ENCODE assay signal across 8 cellular contexts in the genomic region with DNA sequence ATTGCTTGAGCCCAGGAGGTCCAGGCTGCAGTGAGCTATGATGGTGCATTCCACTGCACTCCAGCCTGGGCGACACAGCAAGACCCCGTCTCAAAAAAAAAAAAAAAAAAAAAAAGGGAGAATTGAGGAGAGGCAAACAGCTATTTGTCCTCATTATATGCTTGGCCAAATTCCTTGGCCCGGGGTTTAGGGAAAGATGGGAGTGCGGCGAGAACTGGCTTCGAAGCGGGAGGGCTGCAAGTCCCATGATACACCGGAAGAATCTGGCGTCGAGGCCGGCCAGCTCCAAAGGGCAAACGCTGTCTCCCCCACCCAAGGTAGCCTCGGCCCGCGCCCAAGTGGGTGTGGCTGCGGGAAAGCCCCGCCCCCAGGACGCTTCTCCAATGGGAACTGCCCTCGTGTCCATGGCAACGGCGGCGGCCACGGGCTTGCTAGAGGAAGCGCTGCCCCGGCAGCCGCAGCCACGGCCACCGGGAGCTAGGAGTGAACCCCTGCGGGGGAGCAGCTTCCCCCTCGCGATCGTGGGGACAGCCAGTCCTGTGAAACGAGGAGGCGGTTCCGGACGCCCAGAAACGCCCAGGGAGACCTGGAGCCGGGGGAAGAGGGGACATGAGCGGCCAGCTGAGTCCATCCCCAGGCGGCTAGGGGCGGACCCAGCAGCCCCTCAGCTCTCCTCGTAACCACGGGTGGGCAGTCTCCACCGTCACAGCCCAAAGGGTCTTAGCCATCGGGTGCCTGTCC. TPM values are rescaled to one million over a fixed set of nuclear protein-coding genes. Genes with fewer than 3 reads are reported as not detected.
A peak's percentile ranks its signal among the peaks of the same experiment; 100 is the strongest.
DNase-seq lines count a peak whose midpoint lies in the region; ATAC-seq and TF ChIP-seq lines count a peak whose summit lies in the region.

TTLL13 (plus strand) TSS at position 434 of the 741 bp plus-strand sequence. CDS start 1,075 bp downstream, outside the sequence.

- no peak for TF ChIP-seq POLR2A in lower leg skin (IDR thresholded peaks at IDR 0.05)

- no peaks in the 10 kb centered on the region for H3K36me3 Mint-ChIP-seq in activated CD4-positive, alpha-beta memory T cell treated with anti-CD3 and anti-CD28 coated beads for 36 hours

- no peaks in the 10 kb centered on the region for H3K9me3 Mint-ChIP-seq in activated CD4-positive, alpha-beta memory T cell treated with anti-CD3 and anti-CD28 coated beads for 36 hours

- no peak within 1 kb of the TSS for H3K27ac Mint-ChIP-seq in activated CD4-positive, alpha-beta memory T cell treated with anti-CD3 and anti-CD28 coated beads for 36 hours

- ATAC-seq in HG03139 (IDR thresholded peaks at IDR 0.05; ENCODE audit: unreplicated experiment) (peak; percentile 58), GM21529 (IDR thresholded peaks at IDR 0.05; ENCODE audit: unreplicated experiment) (no peak)

- WGBS in lower leg skin, 2 donors, result 1 to 2% methylated on average over 35 to 43 of the region's 45 CpGs

- peak within 1 kb of the TSS; percentile 20 for H3K4me3 ChIP-seq in lower leg skin (ENCODE audit: low read depth, poor library complexity, severe bottlenecking)

- no peaks in the 10 kb centered on the region for H3K27me3 Mint-ChIP-seq in activated CD4-positive, alpha-beta memory T cell treated with anti-CD3 and anti-CD28 coated beads for 36 hours

- no peak for TF ChIP-seq CTCF in lower leg skin (IDR thresholded peaks at IDR 0.05)

- DNase-seq in EL (peak; percentile 89), NCI-H524 (lab: John Stamatoyannopoulos, UW) (peak; percentile 94), dermis microvascular lymphatic vessel endothelial cell (ENCODE audit: low read depth in 2 of 2) (peak; percentile 69 to 93), lower leg skin (ENCODE audit: low spot score in 2 of 2) (peak; percentile 88 to 98)
- peak; percentile 89 for DNase-seq in activated CD4-positive, alpha-beta memory T cell treated with anti-CD3 and anti-CD28 coated beads for 36 hours
- peak; percentile 82 for DNase-seq in stimulated activated CD4-positive, alpha-beta T cell treated with anti-CD3 and anti-CD28 coated beads, Interleukin-4, amount 100 ng/mL, for 1 hour

- CTCF ChIA-PET in activated CD4-positive, alpha-beta memory T cell treated with anti-CD3 and anti-CD28 coated beads for 36 hours (lab: Charles Lee), result interaction anchor here (0.6 to 1.3 kb wide), 4 partner anchors 15 to 33 kb away, joined by 3 to 4 read pairs (median 4); partner anchors contain the start of genes CIB1 and GDPGP1

- intact Hi-C loops in activated CD4-positive, alpha-beta memory T cell treated with anti-CD3 and anti-CD28 coated beads for 36 hours (cut with micrococcal nuclease), result no loop called here
- intact Hi-C loops in lower leg skin (cut with DNase I; ENCODE audit: low total_unique reads), result loop anchor here (2.0 kb wide), 2 partner anchors 16 to 36 kb away; partner anchors contain the start of gene CIB1

- POLR2A ChIA-PET in activated CD4-positive, alpha-beta memory T cell treated with anti-CD3 and anti-CD28 coated beads for 36 hours (lab: Charles Lee), result interaction anchor here (2.4 kb wide), 1 partner anchor 16 kb away, joined by 13 read pairs; the partner anchor contains the start of genes CIB1 and GDPGP1

- H3K4me1 Mint-ChIP-seq in activated CD4-positive, alpha-beta memory T cell treated with anti-CD3 and anti-CD28 coated beads for 36 hours (ENCODE audit: low read depth), result peaks cover 21% of the 10 kb centered on the region

- peak within 1 kb of the TSS; percentile 63 for H3K4me3 Mint-ChIP-seq in activated CD4-positive, alpha-beta memory T cell treated with anti-CD3 and anti-CD28 coated beads for 36 hours

RNA-seq across cellular contexts. Expression of gene TTLL13, which starts in this region (rescaled TPM):
- under 1 TPM; 0.55 to 0.73 TPM for total RNA-seq in activated CD4-positive, alpha-beta memory T cell treated with anti-CD3 and anti-CD28 coated beads for 36 hours
- total RNA-seq in dermis microvascular lymphatic vessel endothelial cell (under 0.01 and 0.13 TPM in 2 replicates), lower leg skin (under 1 TPM in 1 of 4 donors, not detected in 3; 0.63 TPM)

Comparison
In these comparisons a context has a peak if more than half of its experiments do, and no peak if none do; other contexts are left out.
1. Peak in DNase-seq in activated CD4-positive, alpha-beta memory T cell treated with anti-CD3 and anti-CD28 coated beads for 36 hours; RNA of the gene not detected or under 1 TPM.
2. Peak in DNase-seq in dermis microvascular lymphatic vessel endothelial cell; RNA of the gene not detected or under 1 TPM.
3. Peak in DNase-seq and H3K4me3 ChIP-seq in lower leg skin; RNA of the gene not detected or under 1 TPM.